ENCODE assay signal across 29 cellular contexts in genomic region chr19:30090963-30091362, GRCh38.
"Had no signal": no experiment of that assay in that cellular context is flagged by ENCODE, and none has a peak within 500 bp of the region (broad histone marks: within the 10 kb centered on the region; RNA-seq: fewer than 3 reads in every experiment).

No MANE protein-coding gene starts in this region.

- H3K4me3 Mint-ChIP-seq: activated CD4-positive, alpha-beta T cell treated with anti-CD3 and anti-CD28 coated beads, Interleukin-2, amount 10 ng/mL, durations not matched to agents 24 days and 14 days; activated CD8-positive, alpha-beta T cell treated with anti-CD3 and anti-CD28 coated beads for 36 hours; activated naive CD4-positive, alpha-beta T cell treated with anti-CD3 and anti-CD28 coated beads for 36 hours; activated T-cell treated with anti-CD3 and anti-CD28 coated beads, Interleukin-2, amount 50 U/mL, for 72 hours; activated T-helper 17 cell treated with anti-CD3 and anti-CD28 coated beads, Interleukin-2, amount 50 U/mL, for 72 hours had no signal

- H3K4me1 Mint-ChIP-seq: activated CD4-positive, alpha-beta T cell treated with anti-CD3 and anti-CD28 coated beads, Interleukin-2, amount 10 ng/mL, durations not matched to agents 24 days and 14 days; activated T-helper 17 cell treated with anti-CD3 and anti-CD28 coated beads, Interleukin-2, amount 50 U/mL, for 72 hours had no signal

- H3K27me3 Mint-ChIP-seq: activated CD4-positive, alpha-beta T cell treated with anti-CD3 and anti-CD28 coated beads, Interleukin-2, amount 10 ng/mL, durations not matched to agents 24 days and 14 days; activated CD8-positive, alpha-beta T cell treated with anti-CD3 and anti-CD28 coated beads for 36 hours had no signal

- H3K9me3 Mint-ChIP-seq: activated CD4-positive, alpha-beta T cell treated with anti-CD3 and anti-CD28 coated beads, Interleukin-2, amount 10 ng/mL, durations not matched to agents 24 days and 14 days; activated CD8-positive, alpha-beta T cell treated with anti-CD3 and anti-CD28 coated beads for 36 hours; activated naive CD4-positive, alpha-beta T cell treated with anti-CD3 and anti-CD28 coated beads for 36 hours; activated naive CD4-positive, alpha-beta T cell treated with anti-CD3 and anti-CD28 coated beads, Interleukin-2, amount 50 U/mL, for 72 hours; activated T-cell treated with anti-CD3 and anti-CD28 coated beads, Interleukin-2, amount 50 U/mL, for 72 hours; activated T-helper 17 cell treated with anti-CD3 and anti-CD28 coated beads, Interleukin-2, amount 50 U/mL, for 72 hours had no signal

- H3K27ac Mint-ChIP-seq: activated CD4-positive, alpha-beta T cell treated with anti-CD3 and anti-CD28 coated beads, Interleukin-2, amount 10 ng/mL, durations not matched to agents 24 days and 14 days; activated CD8-positive, alpha-beta T cell treated with anti-CD3 and anti-CD28 coated beads for 36 hours; activated naive CD4-positive, alpha-beta T cell treated with anti-CD3 and anti-CD28 coated beads for 36 hours; activated T-cell treated with anti-CD3 and anti-CD28 coated beads, Interleukin-2, amount 50 U/mL, for 72 hours; activated T-helper 17 cell treated with anti-CD3 and anti-CD28 coated beads, Interleukin-2, amount 50 U/mL, for 72 hours had no signal

- H3K27ac ChIP-seq: adrenal gland, body of pancreas, KMS-11, Peyer's patch had no signal

- DNase-seq: activated CD4-positive, alpha-beta T cell treated with anti-CD3 and anti-CD28 coated beads, Interleukin-2, amount 10 ng/mL, durations not matched to agents 24 days and 14 days; activated CD4-positive, alpha-beta T cell treated with anti-CD3 and anti-CD28 coated beads, Interleukin-2, amount 50 U/mL, for 4 hours; activated CD8-positive, alpha-beta T cell treated with anti-CD3 and anti-CD28 coated beads for 36 hours; activated gamma-delta T cell treated with Interleukin-2 at 50 U/mL for 16 hours; activated naive CD4-positive, alpha-beta T cell treated with anti-CD3 and anti-CD28 coated beads for 36 hours; activated T-cell treated with anti-CD3 and anti-CD28 coated beads, Interleukin-2, amount 50 U/mL, for 1 hour; activated T-cell treated with anti-CD3 and anti-CD28 coated beads, Interleukin-2, amount 50 U/mL, for 72 hours; adrenal gland; body of pancreas; MM.1S; MV-4-11; NCI-H1092; NCI-H1436 treated with DMSO at 0.1 percent for 48 hours; NCI-H187; NCI-H2029 treated with DMSO at 0.1 percent for 48 hours; NCI-H2107; NCI-H2171; NCI-H510A; NCI-H526; NCI-H748 treated with DMSO at 0.1 percent for 48 hours; NK-92 treated with Interleukin-12 subunit alpha and Interleukin-12 subunit beta, amount 100 ng/mL, for 24 hours; PC-3; Right ventricle myocardium superior; RPMI8226; T1000 had no signal

- H3K36me3 Mint-ChIP-seq: activated naive CD4-positive, alpha-beta T cell treated with anti-CD3 and anti-CD28 coated beads, Interleukin-2, amount 50 U/mL, for 72 hours had no signal
